Comparison of ENCODE assay signal across 1 cellular context in genomic region chr12:57238854-57239554, GRCh38.
A peak's percentile ranks its signal among the peaks of the same experiment; 100 is the strongest.
TF ChIP-seq lines count a peak whose summit lies in the region.

No MANE protein-coding gene starts in this region.

TF ChIP-seq in SK-N-SH, 30 proteins besides CTCF, POLR2A, EP300 and RAD21 (continued from another document):
- peak; percentile 33; the same call in 1 of the 2 replicates for TF ChIP-seq PBX3 (IDR thresholded peaks at IDR 0.05)
- TF ChIP-seq YY1 (IDR thresholded peaks at IDR 0.05; ENCODE audit: low read depth), result no peak
- TF ChIP-seq EZH2phosphoT487 (IDR thresholded peaks at IDR 0.05; ENCODE audit: borderline replicate concordance, low read depth), result no peak
- TF ChIP-seq FOXJ3 (CRISPR knock-in tag; IDR thresholded peaks at IDR 0.05), result no peak
- TF ChIP-seq SMC3 (IDR thresholded peaks at IDR 0.05; ENCODE audit: low read depth, low read length), result peak; percentile 88
- no peak for TF ChIP-seq TEAD4 (IDR thresholded peaks at IDR 0.05; ENCODE audit: borderline replicate concordance, insufficient read depth)
- TF ChIP-seq POLR2AphosphoS5 (IDR thresholded peaks at IDR 0.05; ENCODE audit: low read depth, low read length), result peak; percentile 60; the same call in 1 of the 2 replicates
- peak; percentile 72 for TF ChIP-seq RCOR1 (IDR thresholded peaks at IDR 0.05; ENCODE audit: low read length)
- TF ChIP-seq TAF1 (IDR thresholded peaks at IDR 0.05; ENCODE audit: borderline replicate concordance, low read depth, low read length), result peak; percentile 40; the same call in 1 of the 2 replicates
- TF ChIP-seq IRF3 (IDR thresholded peaks at IDR 0.05; ENCODE audit: low read depth, low read length), result no peak
